Comparison of ENCODE assay signal across 17 cellular contexts in the genomic region with DNA sequence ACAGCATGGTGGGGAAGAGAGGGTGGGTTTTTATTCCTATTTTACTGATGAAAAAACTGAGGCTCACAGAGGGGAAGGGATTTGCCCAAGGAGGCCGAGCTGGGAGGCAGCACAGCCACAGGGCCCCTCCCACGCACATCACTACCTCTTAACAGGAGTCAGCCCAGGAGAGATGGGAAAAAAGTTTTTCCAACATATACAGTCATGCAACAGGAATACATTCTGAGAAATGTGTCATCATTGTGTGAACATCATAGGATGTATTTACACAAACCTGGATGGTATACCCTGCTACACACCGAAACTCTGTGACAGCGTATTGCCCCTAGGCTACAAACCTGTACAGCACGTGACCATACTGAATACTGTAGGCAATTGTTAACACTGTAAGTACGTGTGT. TPM values are rescaled to one million over a fixed set of nuclear protein-coding genes. Genes with fewer than 3 reads are reported as not detected.
DNase-seq lines count a peak whose midpoint lies in the region; ATAC-seq, FAIRE-seq and TF ChIP-seq lines count a peak whose summit lies in the region.
"Had no signal": no experiment of that assay in that cellular context is flagged by ENCODE, and none has a peak within 500 bp of the region (broad histone marks: within the 10 kb centered on the region; RNA-seq: fewer than 3 reads in every experiment).

No MANE protein-coding gene starts in this region.

- H3K27ac ChIP-seq in foreskin keratinocyte: peak overlapping the region; percentile 57

- H3K4me1 Mint-ChIP-seq in natural killer cell treated with Interleukin-12 subunit alpha and Interleukin-12 subunit beta and Interleukin-15 and Interleukin-18, amount 100 ng/mL, for 72 hours (ENCODE audit: low read depth in 2 of 2): peaks cover 67 to 76% of the 10 kb centered on the region in 2 donors
- peaks cover 20 to 28% of the 10 kb centered on the region in 2 donors for H3K4me1 Mint-ChIP-seq in natural killer cell
- H3K4me1 Mint-ChIP-seq in activated CD8-positive, alpha-beta T cell treated with anti-CD3 and anti-CD28 coated beads, Interleukin-2, amount 10 ng/mL, durations not matched to agents 7 days and 5 days (ENCODE audit: low read depth): peaks cover 86% of the 10 kb centered on the region

- no peaks in the 10 kb centered on the region for H3K9me3 Mint-ChIP-seq in natural killer cell treated with Interleukin-12 subunit alpha and Interleukin-12 subunit beta and Interleukin-15 and Interleukin-18, amount 100 ng/mL, for 72 hours
- H3K9me3 Mint-ChIP-seq in natural killer cell: no peaks in the 10 kb centered on the region
- H3K9me3 Mint-ChIP-seq in activated CD8-positive, alpha-beta T cell treated with anti-CD3 and anti-CD28 coated beads, Interleukin-2, amount 10 ng/mL, durations not matched to agents 7 days and 5 days (ENCODE audit: insufficient read depth): peaks cover 5% of the 10 kb centered on the region

- TF ChIP-seq CTCF in natural killer cell (IDR thresholded peaks at IDR 0.05): no peak
- TF ChIP-seq CTCF in foreskin keratinocyte (conservative IDR thresholded peaks at IDR 0.05): no peak
- no peak for TF ChIP-seq CTCF in D721Med (IDR thresholded peaks at IDR 0.05; ENCODE audit: insufficient read depth, missing control alignments)

- intact Hi-C loops in natural killer cell (cut with micrococcal nuclease): no loop called here

- H3K36me3 Mint-ChIP-seq in natural killer cell treated with Interleukin-12 subunit alpha and Interleukin-12 subunit beta and Interleukin-15 and Interleukin-18, amount 100 ng/mL, for 72 hours: peaks cover 45% of the 10 kb centered on the region
- H3K36me3 Mint-ChIP-seq in natural killer cell: no peaks in the 10 kb centered on the region
- H3K36me3 Mint-ChIP-seq in activated CD8-positive, alpha-beta T cell treated with anti-CD3 and anti-CD28 coated beads, Interleukin-2, amount 10 ng/mL, durations not matched to agents 7 days and 5 days (ENCODE audit: low read depth): peaks cover 92% of the 10 kb centered on the region

- ATAC-seq in natural killer cell treated with Interleukin-12 subunit alpha and Interleukin-12 subunit beta and Interleukin-15 and Interleukin-18, amount 100 ng/mL, for 72 hours: no peak
- ATAC-seq in natural killer cell (no peak), foreskin keratinocyte (peak; percentile 91), HG02852 (IDR thresholded peaks at IDR 0.05; ENCODE audit: unreplicated experiment) (no peak)
- no peak for ATAC-seq in activated CD8-positive, alpha-beta T cell treated with anti-CD3 and anti-CD28 coated beads, Interleukin-2, amount 10 ng/mL, durations not matched to agents 7 days and 5 days

- no peak overlapping the region for H3K4me3 Mint-ChIP-seq in natural killer cell treated with Interleukin-12 subunit alpha and Interleukin-12 subunit beta and Interleukin-15 and Interleukin-18, amount 100 ng/mL, for 72 hours
- no peak overlapping the region for H3K4me3 Mint-ChIP-seq in natural killer cell
- no peak overlapping the region for H3K4me3 Mint-ChIP-seq in activated CD8-positive, alpha-beta T cell treated with anti-CD3 and anti-CD28 coated beads, Interleukin-2, amount 10 ng/mL, durations not matched to agents 7 days and 5 days

- CTCF ChIA-PET in activated CD8-positive, alpha-beta T cell treated with anti-CD3 and anti-CD28 coated beads, Interleukin-2, amount 10 ng/mL, durations not matched to agents 7 days and 5 days (lab: Charles Lee): interaction anchor here (3.0 to 3.6 kb wide), 2 partner anchors 11 to 21 kb away, joined by 20 to 26 read pairs; a partner anchor contains a TSS

- POLR2A ChIA-PET in activated CD8-positive, alpha-beta T cell treated with anti-CD3 and anti-CD28 coated beads, Interleukin-2, amount 10 ng/mL, durations not matched to agents 7 days and 5 days (lab: Charles Lee): interaction anchor here (0.9 to 12.2 kb wide), 7 partner anchors 8 to 38 kb away, joined by 3 to 119 read pairs (median 13); a partner anchor contains a TSS

- no peak for DNase-seq in natural killer cell treated with Interleukin-12 subunit alpha and Interleukin-12 subunit beta and Interleukin-15 and Interleukin-18, amount 100 ng/mL, for 72 hours (ENCODE audit: low spot score)
- DNase-seq in natural killer cell: no peak
- DNase-seq in activated CD8-positive, alpha-beta T cell treated with anti-CD3 and anti-CD28 coated beads, Interleukin-2, amount 10 ng/mL, durations not matched to agents 7 days and 5 days: no peak
- DNase-seq in foreskin keratinocyte: peak; percentile 85 to 95
- DNase-seq in NCI-H2107 (lab: John Stamatoyannopoulos, UW): no peak
- DNase-seq in NCI-H1105 (lab: John Stamatoyannopoulos, UW): no peak
- DNase-seq in D721Med (ENCODE audit: insufficient read length, low spot score): no peak
- DNase-seq: effector memory CD4-positive, alpha-beta T cell; islet precursor cell; KBM-7; NCI-H1436; NCI-H526 treated with DMSO at 0.1 percent for 48 hours; RPMI8226; stimulated activated CD4-positive, alpha-beta T cell treated with anti-CD3 and anti-CD28 coated beads, Interleukin-15, amount 100 ng/mL, for 24 hours; uterus had no signal

- H3K27me3 Mint-ChIP-seq in natural killer cell treated with Interleukin-12 subunit alpha and Interleukin-12 subunit beta and Interleukin-15 and Interleukin-18, amount 100 ng/mL, for 72 hours: no peaks in the 10 kb centered on the region
- H3K27me3 Mint-ChIP-seq in natural killer cell (ENCODE audit: low read depth in 2 of 2): no peaks in the 10 kb centered on the region
- no peaks in the 10 kb centered on the region for H3K27me3 Mint-ChIP-seq in activated CD8-positive, alpha-beta T cell treated with anti-CD3 and anti-CD28 coated beads, Interleukin-2, amount 10 ng/mL, durations not matched to agents 7 days and 5 days (ENCODE audit: low read depth)

- FAIRE-seq in D721Med (lab: Jason Lieb, UNC): no peak
- FAIRE-seq: GM19239 had no signal

- no peaks in the 10 kb centered on the region for H3K27me3 ChIP-seq in foreskin keratinocyte
- H3K27me3 ChIP-seq: uterus had no signal

- peaks cover 6% of the 10 kb centered on the region for H3K4me1 ChIP-seq in foreskin keratinocyte

- peak overlapping the region; percentile 62 to 98 for H3K27ac Mint-ChIP-seq in natural killer cell treated with Interleukin-12 subunit alpha and Interleukin-12 subunit beta and Interleukin-15 and Interleukin-18, amount 100 ng/mL, for 72 hours
- no peak overlapping the region for H3K27ac Mint-ChIP-seq in natural killer cell
- peak overlapping the region; percentile 63 for H3K27ac Mint-ChIP-seq in activated CD8-positive, alpha-beta T cell treated with anti-CD3 and anti-CD28 coated beads, Interleukin-2, amount 10 ng/mL, durations not matched to agents 7 days and 5 days

RNA-seq across cellular contexts. Expression of a gene that starts 11.6 kb away (rescaled TPM):
- total RNA-seq in natural killer cell treated with Interleukin-12 subunit alpha and Interleukin-12 subunit beta and Interleukin-15 and Interleukin-18, amount 100 ng/mL, for 72 hours: 100 to 1,000 TPM; 145 to 375 TPM
- total RNA-seq in natural killer cell (10 to 100 TPM; 23.4 to 33.9 (median 30.5) TPM), foreskin keratinocyte (0.78 and 0.99 TPM in 2 replicates)
- 10 to 100 TPM; 51.6 to 52.9 TPM for total RNA-seq in activated CD8-positive, alpha-beta T cell treated with anti-CD3 and anti-CD28 coated beads, Interleukin-2, amount 10 ng/mL, durations not matched to agents 7 days and 5 days
- 0.56 and 0.78 TPM in 2 replicates for polyA plus RNA-seq in foreskin keratinocyte

RNA-seq across cellular contexts. Expression of a gene that starts 38.0 kb away (rescaled TPM):
- 100 to 1,000 TPM in 1 of 2 donors, 10 to 100 TPM in 1; 97.4 to 177 TPM for total RNA-seq in natural killer cell treated with Interleukin-12 subunit alpha and Interleukin-12 subunit beta and Interleukin-15 and Interleukin-18, amount 100 ng/mL, for 72 hours
- 10 to 100 TPM; 34.1 to 54.0 (median 47.8) TPM for total RNA-seq in natural killer cell
- total RNA-seq in activated CD8-positive, alpha-beta T cell treated with anti-CD3 and anti-CD28 coated beads, Interleukin-2, amount 10 ng/mL, durations not matched to agents 7 days and 5 days: 100 to 1,000 TPM; 273 to 290 TPM
- 67.2 and 82.1 TPM in 2 replicates for total RNA-seq in foreskin keratinocyte
- 89.0 and 105 TPM in 2 replicates for polyA plus RNA-seq in foreskin keratinocyte

Comparison
In these comparisons a context has a peak if more than half of its experiments do, and no peak if none do; other contexts are left out.
1. H3K27ac Mint-ChIP-seq: peak in natural killer cell treated with Interleukin-12 subunit alpha and Interleukin-12 subunit beta and Interleukin-15 and Interleukin-18, amount 100 ng/mL, for 72 hours (2 of 2) and activated CD8-positive, alpha-beta T cell treated with anti-CD3 and anti-CD28 coated beads, Interleukin-2, amount 10 ng/mL, durations not matched to agents 7 days and 5 days (single experiment); none in natural killer cell (0 of 2).
2. DNase-seq: peak in foreskin keratinocyte (2 of 2); none in natural killer cell treated with Interleukin-12 subunit alpha and Interleukin-12 subunit beta and Interleukin-15 and Interleukin-18, amount 100 ng/mL, for 72 hours (single experiment), natural killer cell (single experiment), activated CD8-positive, alpha-beta T cell treated with anti-CD3 and anti-CD28 coated beads, Interleukin-2, amount 10 ng/mL, durations not matched to agents 7 days and 5 days (single experiment), NCI-H2107 (single experiment), NCI-H1105 (single experiment) and D721Med (single experiment).
3. RNA of a gene that starts 11.6 kb away (total RNA-seq): 145 to 375 TPM in natural killer cell treated with Interleukin-12 subunit alpha and Interleukin-12 subunit beta and Interleukin-15 and Interleukin-18, amount 100 ng/mL, for 72 hours, 51.6 to 52.9 TPM in activated CD8-positive, alpha-beta T cell treated with anti-CD3 and anti-CD28 coated beads, Interleukin-2, amount 10 ng/mL, durations not matched to agents 7 days and 5 days and 23.4 to 33.9 TPM in natural killer cell; 0.78 to 0.99 TPM in foreskin keratinocyte; every median in the first group is over 10 times any median in the second.